15 cellular contexts compared by ENCODE assay signal in genomic region chr13:67148219-67148583, GRCh38.
DNase-seq lines count a peak whose midpoint lies in the region; ATAC-seq, FAIRE-seq and TF ChIP-seq lines count a peak whose summit lies in the region.
"Had no signal": no experiment of that assay in that cellular context is flagged by ENCODE, and none has a peak within 500 bp of the region (broad histone marks: within the 10 kb centered on the region; RNA-seq: fewer than 3 reads in every experiment).

No MANE protein-coding gene starts in this region.

- H3K27me3 Mint-ChIP-seq in MCF 10A (ENCODE audit: insufficient read depth, unreplicated experiment): no peaks in the 10 kb centered on the region

- no peaks in the 10 kb centered on the region for H3K9me3 ChIP-seq in breast epithelium
- H3K9me3 ChIP-seq: colonic mucosa, psoas muscle had no signal

- no peak overlapping the region for H3K27ac ChIP-seq in breast epithelium
- H3K27ac ChIP-seq: colonic mucosa, VCaP had no signal

- no peak overlapping the region for H3K4me3 ChIP-seq in breast epithelium
- no peak overlapping the region for H3K4me3 ChIP-seq in choroid plexus epithelial cell (ENCODE audit: low read depth, low read length)
- H3K4me3 ChIP-seq: colonic mucosa had no signal

- no peak overlapping the region for H3K27ac Mint-ChIP-seq in MCF 10A (ENCODE audit: low read depth, unreplicated experiment)
- H3K27ac Mint-ChIP-seq in stimulated activated effector memory CD8-positive, alpha-beta T cell treated with anti-CD3 and anti-CD28 coated beads, Interleukin-12 subunit alpha, Interleukin-12 subunit beta, amount 100 ng/mL, for 72 hours: no peak overlapping the region

- no peaks in the 10 kb centered on the region for H3K9me3 Mint-ChIP-seq in MCF 10A (ENCODE audit: unreplicated experiment)
- peaks cover 3% of the 10 kb centered on the region for H3K9me3 Mint-ChIP-seq in stimulated activated effector memory CD8-positive, alpha-beta T cell treated with anti-CD3 and anti-CD28 coated beads, Interleukin-12 subunit alpha, Interleukin-12 subunit beta, amount 100 ng/mL, for 72 hours

- no peaks in the 10 kb centered on the region for H3K36me3 Mint-ChIP-seq in MCF 10A (ENCODE audit: insufficient read depth, unreplicated experiment)
- no peaks in the 10 kb centered on the region for H3K36me3 Mint-ChIP-seq in stimulated activated effector memory CD8-positive, alpha-beta T cell treated with anti-CD3 and anti-CD28 coated beads, Interleukin-12 subunit alpha, Interleukin-12 subunit beta, amount 100 ng/mL, for 72 hours

- DNase-seq in MCF 10A (ENCODE audit: unreplicated experiment) (peak; percentile 17), breast epithelium (ENCODE audit: low spot score in 2 of 2) (no peak), choroid plexus epithelial cell (ENCODE audit: low read depth) (peak; percentile 75), kidney glomerular epithelial cell (lab: John Stamatoyannopoulos, UW) (peak; percentile 57), urothelium cell line (ENCODE audit: low spot score) (peak; percentile 7), GF-D8 (lab: John Stamatoyannopoulos, UW) (no peak)
- no peak for DNase-seq in stimulated activated effector memory CD8-positive, alpha-beta T cell treated with anti-CD3 and anti-CD28 coated beads, Interleukin-12 subunit alpha, Interleukin-12 subunit beta, amount 100 ng/mL, for 72 hours (ENCODE audit: low spot score in 2 of 2)
- DNase-seq in stimulated activated naive CD8-positive, alpha-beta T cell treated with anti-CD3 and anti-CD28 coated beads, Interleukin-15, Interleukin-2, amounts not matched to agents 100 U/mL and 50 U/mL, for 24 hours: no peak
- DNase-seq: colonic mucosa, NCI-H1092 treated with DMSO at 0.1 percent for 48 hours, psoas muscle had no signal

- TF ChIP-seq POLR2A in breast epithelium (IDR thresholded peaks at IDR 0.05): no peak

- no peaks in the 10 kb centered on the region for H3K4me1 ChIP-seq in breast epithelium
- H3K4me1 ChIP-seq: colonic mucosa had no signal

- no peaks in the 10 kb centered on the region for H3K36me3 ChIP-seq in breast epithelium
- H3K36me3 ChIP-seq: colonic mucosa had no signal

- intact Hi-C loops in MCF 10A (cut with micrococcal nuclease) (no loop called here), breast epithelium (cut with DNase I; ENCODE audit: low total_unique reads) (loop anchor here (10.0 kb wide), 1 partner anchor 793 kb away; no protein-coding TSS in a partner anchor)

- no peak for FAIRE-seq in urothelium cell line (lab: Jason Lieb, UNC)
- FAIRE-seq: A204.1, G401.6, H54 had no signal

- H3K4me3 Mint-ChIP-seq in MCF 10A (ENCODE audit: unreplicated experiment): no peak overlapping the region
- no peak overlapping the region for H3K4me3 Mint-ChIP-seq in stimulated activated effector memory CD8-positive, alpha-beta T cell treated with anti-CD3 and anti-CD28 coated beads, Interleukin-12 subunit alpha, Interleukin-12 subunit beta, amount 100 ng/mL, for 72 hours

- POLR2A ChIA-PET in MCF 10A (lab: Yijun Ruan, JAX): interaction anchor here (0.7 kb wide), 1 partner anchor 1216 kb away, joined by 4 read pairs; no protein-coding TSS in a partner anchor

- no peak for ATAC-seq in stimulated activated effector memory CD8-positive, alpha-beta T cell treated with anti-CD3 and anti-CD28 coated beads, Interleukin-12 subunit alpha, Interleukin-12 subunit beta, amount 100 ng/mL, for 72 hours
- no peak for ATAC-seq in stimulated activated naive CD8-positive, alpha-beta T cell treated with anti-CD3 and anti-CD28 coated beads, Interleukin-15, Interleukin-2, amounts not matched to agents 100 U/mL and 50 U/mL, for 24 hours

- no peaks in the 10 kb centered on the region for H3K27me3 ChIP-seq in breast epithelium
- H3K27me3 ChIP-seq: colonic mucosa had no signal

- no peak for TF ChIP-seq CTCF in MCF 10A (IDR thresholded peaks at IDR 0.05; ENCODE audit: unreplicated experiment)
- no peak for TF ChIP-seq CTCF in breast epithelium (IDR thresholded peaks at IDR 0.05)
- TF ChIP-seq CTCF in choroid plexus epithelial cell (conservative IDR thresholded peaks at IDR 0.05; ENCODE audit: low read depth, low read length): no peak

- peaks cover 27% of the 10 kb centered on the region for H3K4me1 Mint-ChIP-seq in MCF 10A (ENCODE audit: insufficient read depth, unreplicated experiment)
- H3K4me1 Mint-ChIP-seq in stimulated activated effector memory CD8-positive, alpha-beta T cell treated with anti-CD3 and anti-CD28 coated beads, Interleukin-12 subunit alpha, Interleukin-12 subunit beta, amount 100 ng/mL, for 72 hours: no peaks in the 10 kb centered on the region

- CTCF ChIA-PET in MCF 10A (lab: Yijun Ruan, JAX): no interaction called here

- no TSS peak for BruUV-seq in MCF 10A (replicated peaks; lab: Mats Ljungman, UMichigan)

Comparison
In these comparisons a context has a peak if more than half of its experiments do, and no peak if none do; other contexts are left out.
1. DNase-seq: peak in MCF 10A (single experiment), choroid plexus epithelial cell (single experiment), kidney glomerular epithelial cell (single experiment) and urothelium cell line (single experiment); none in breast epithelium (0 of 2), stimulated activated effector memory CD8-positive, alpha-beta T cell treated with anti-CD3 and anti-CD28 coated beads, Interleukin-12 subunit alpha, Interleukin-12 subunit beta, amount 100 ng/mL, for 72 hours (0 of 2), GF-D8 (single experiment) and stimulated activated naive CD8-positive, alpha-beta T cell treated with anti-CD3 and anti-CD28 coated beads, Interleukin-15, Interleukin-2, amounts not matched to agents 100 U/mL and 50 U/mL, for 24 hours (single experiment).